In the genomic region with DNA sequence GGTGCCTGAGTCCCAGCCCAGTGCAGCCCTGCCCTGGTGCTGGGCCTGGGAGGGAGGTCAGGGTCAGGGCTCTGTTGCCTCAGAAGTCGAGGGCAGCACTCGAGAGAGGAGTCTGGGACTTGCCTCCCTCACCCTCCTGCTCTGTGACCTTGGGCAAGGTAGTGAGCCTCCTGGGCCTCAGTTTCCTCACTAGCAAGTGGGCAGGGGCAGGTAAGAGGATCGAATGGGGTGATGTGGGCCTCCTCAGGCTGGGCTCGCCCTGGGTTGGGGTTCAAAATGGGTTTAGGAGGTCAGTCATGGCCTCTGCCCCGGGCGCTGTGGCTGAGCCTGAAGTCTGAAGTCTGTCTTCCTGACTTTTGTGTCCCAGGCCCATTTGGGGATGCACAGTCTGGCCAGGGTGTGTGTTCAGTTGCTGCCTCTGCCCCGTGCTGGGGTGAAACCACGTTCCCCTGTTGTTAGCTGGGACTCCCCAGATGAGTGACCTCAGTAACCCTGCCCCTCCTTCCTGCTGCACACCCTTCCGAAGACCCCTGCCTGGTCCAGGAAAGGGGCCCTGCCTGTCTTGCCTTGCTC, we compare ENCODE assay signal across 1 cellular context.
A peak's percentile ranks its signal among the peaks of the same experiment; 100 is the strongest.
TF ChIP-seq lines count a peak whose summit lies in the region.

No MANE protein-coding gene starts in this region.

TF ChIP-seq in K562, 482 proteins besides CTCF, POLR2A, EP300 and RAD21:
- TF ChIP-seq ZNF668 (CRISPR knock-in tag; IDR thresholded peaks at IDR 0.05) = no peak
- peak; percentile 46 for TF ChIP-seq RBBP5 (IDR thresholded peaks at IDR 0.05; ENCODE audit: borderline replicate concordance, insufficient read depth, low read length, poor library complexity, severe bottlenecking)
- TF ChIP-seq POLR2G (IDR thresholded peaks at IDR 0.05; ENCODE audit: low read depth, low read length) = 0 out of 2 replicates have a peak, but pooled peaks have one; percentile 23
